Comparison of ENCODE assay signal across 1 cellular context in the genomic region with DNA sequence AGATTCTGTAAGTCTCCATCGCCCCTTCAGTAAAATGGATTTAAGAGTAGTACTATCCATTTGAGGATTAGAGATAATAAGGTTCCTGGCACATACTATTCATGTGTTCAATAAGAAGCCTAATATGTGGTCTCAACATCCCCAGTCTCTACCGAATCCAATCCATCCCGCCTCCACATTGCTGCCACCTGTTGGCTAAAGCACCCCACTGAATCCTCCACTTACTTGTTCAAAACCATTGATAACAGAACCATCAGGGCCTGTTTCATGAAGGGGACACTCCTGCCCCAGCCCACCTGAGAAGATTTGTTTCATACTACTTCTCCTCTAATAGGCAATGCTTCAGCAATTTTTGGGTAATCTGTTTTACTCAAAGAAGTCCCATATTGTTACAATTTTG.
TF ChIP-seq lines count a peak whose summit lies in the region.

No MANE protein-coding gene starts in this region.

TF ChIP-seq in GM23338, 12 proteins besides CTCF, POLR2A, EP300 and RAD21 (continued from another document):
- TF ChIP-seq REST (IDR thresholded peaks at IDR 0.05; ENCODE audit: unreplicated experiment) (no peak), JUNB (IDR thresholded peaks at IDR 0.05; ENCODE audit: unreplicated experiment) (no peak), ZNF331 (CRISPR knock-in tag; IDR thresholded peaks at IDR 0.05; ENCODE audit: low read depth) (no peak), STAT1 (IDR thresholded peaks at IDR 0.05; ENCODE audit: unreplicated experiment) (no peak), EZH2 (IDR thresholded peaks at IDR 0.05; ENCODE audit: low read depth, unreplicated experiment) (no peak), POLR2AphosphoS5 (IDR thresholded peaks at IDR 0.05; ENCODE audit: low read depth) (no peak), EZH2phosphoT487 (IDR thresholded peaks at IDR 0.05; ENCODE audit: unreplicated experiment) (no peak), ZNF114 (CRISPR knock-in tag; IDR thresholded peaks at IDR 0.05) (no peak)
- TF ChIP-seq, protein P1, sequence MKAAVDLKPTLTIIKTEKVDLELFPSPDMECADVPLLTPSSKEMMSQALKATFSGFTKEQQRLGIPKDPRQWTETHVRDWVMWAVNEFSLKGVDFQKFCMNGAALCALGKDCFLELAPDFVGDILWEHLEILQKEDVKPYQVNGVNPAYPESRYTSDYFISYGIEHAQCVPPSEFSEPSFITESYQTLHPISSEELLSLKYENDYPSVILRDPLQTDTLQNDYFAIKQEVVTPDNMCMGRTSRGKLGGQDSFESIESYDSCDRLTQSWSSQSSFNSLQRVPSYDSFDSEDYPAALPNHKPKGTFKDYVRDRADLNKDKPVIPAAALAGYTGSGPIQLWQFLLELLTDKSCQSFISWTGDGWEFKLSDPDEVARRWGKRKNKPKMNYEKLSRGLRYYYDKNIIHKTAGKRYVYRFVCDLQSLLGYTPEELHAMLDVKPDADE (IDR thresholded peaks at IDR 0.05) = no peak
